8 cellular contexts compared by ENCODE assay signal in genomic region chr4:106369456-106370060, GRCh38. TPM values are rescaled to one million over a fixed set of nuclear protein-coding genes. Genes with fewer than 3 reads are reported as not detected.
A peak's percentile ranks its signal among the peaks of the same experiment; 100 is the strongest.
DNase-seq lines count a peak whose midpoint lies in the region; ATAC-seq, FAIRE-seq and TF ChIP-seq lines count a peak whose summit lies in the region.

No MANE protein-coding gene starts in this region.

- 8% methylated on average over 6 of the region's 6 CpGs for WGBS in K562 (ENCODE audit: insufficient coverage, low coverage, missing lambda C conversion rate)
- WGBS in upper lobe of left lung, 2 donors = 20 to 21% methylated on average over 6 of the region's 6 CpGs

- TF ChIP-seq POLR2A in K562 (conservative IDR thresholded peaks at IDR 0.05) (no peak), upper lobe of left lung (IDR thresholded peaks at IDR 0.05) (no peak)

- H3K9ac ChIP-seq in K562 (ENCODE audit: insufficient read depth in 1 of 2, low read depth in 2 of 2, low read length in 2 of 2) = no peak overlapping the region

- peaks cover 0 to 2% (median 0%) of the 10 kb centered on the region in 3 donors for H3K27me3 Mint-ChIP-seq in CD14-positive monocyte (ENCODE audit: low read depth in 3 of 3)

- H4K20me1 ChIP-seq in K562 (replicated peaks; ENCODE audit: control insufficient read depth, insufficient read depth, low read length) = no peaks in the 10 kb centered on the region

- H3K4me1 ChIP-seq in K562 (replicated peaks in 1 of 2; ENCODE audit: control insufficient read depth in 2 of 2, insufficient read depth in 2 of 2, low read length in 2 of 2) = no peaks in the 10 kb centered on the region
- H3K4me1 ChIP-seq in upper lobe of left lung = peaks cover 3 to 10% (median 6%) of the 10 kb centered on the region in 4 donors

- TF ChIP-seq CTCF in CD14-positive monocyte (IDR thresholded peaks at IDR 0.05) (peak; percentile 72), GM12874 (IDR thresholded peaks at IDR 0.05; ENCODE audit: insufficient read depth, low read depth, low read length) (peak; percentile 45; the same call in 1 of the 2 replicates), K562 (IDR thresholded peaks at IDR 0.05 in 2 of 3, conservative IDR thresholded peaks at IDR 0.05 in 1 of 3; ENCODE audit: insufficient read depth in 2 of 3, low read depth in 1 of 3, low read length in 3 of 3) (peak; percentile 63 to 71 (median 63)), upper lobe of left lung (IDR thresholded peaks at IDR 0.05) (peak; percentile 30 to 60 (median 48))

- H3K4me3 ChIP-seq in K562 (no peak overlapping the region), upper lobe of left lung (no peak overlapping the region)

- H3K27ac Mint-ChIP-seq in CD14-positive monocyte = no peak overlapping the region

- TF ChIP-seq EP300 in K562 (IDR thresholded peaks at IDR 0.05; ENCODE audit: low read length) (no peak), upper lobe of left lung (IDR thresholded peaks at IDR 0.05) (no peak)

- H3K4me1 Mint-ChIP-seq in CD14-positive monocyte = peaks cover 21% of the 10 kb centered on the region

- no peak overlapping the region for H3K4me3 Mint-ChIP-seq in CD14-positive monocyte

- H3K27me3 ChIP-seq in K562 (ENCODE audit: control insufficient read depth in 2 of 2, insufficient read depth in 2 of 2, low read length in 2 of 2) = no peaks in the 10 kb centered on the region
- H3K27me3 ChIP-seq in upper lobe of left lung = no peaks in the 10 kb centered on the region

- H3K9me3 ChIP-seq in K562 (replicated peaks; ENCODE audit: control insufficient read depth, insufficient read depth, low read depth, low read length) (no peaks in the 10 kb centered on the region), upper lobe of left lung (no peaks in the 10 kb centered on the region)

- no TSS peak for BruUV-seq in K562 (replicated peaks; lab: Mats Ljungman, UMichigan)

- ATAC-seq in HG02943 (IDR thresholded peaks at IDR 0.05; ENCODE audit: low read depth, unreplicated experiment) = peak; percentile 80
- peak; percentile 96 for ATAC-seq in K562
- ATAC-seq in upper lobe of left lung (ENCODE audit: low FRiP score in 2 of 2) = peak in 1 of 2 donors; percentile 67

- H3K27ac ChIP-seq in K562 (ENCODE audit: extremely low read depth, low read depth, low read length) = no peak overlapping the region
- H3K27ac ChIP-seq in upper lobe of left lung = no peak overlapping the region

- H3K9me3 Mint-ChIP-seq in CD14-positive monocyte = no peaks in the 10 kb centered on the region

- in situ Hi-C loops in K562 (cut with MboI) = no loop called here

- no peaks in the 10 kb centered on the region for H3K9me1 ChIP-seq in K562 (ENCODE audit: control insufficient read depth, insufficient read depth, low read length)

- H2AFZ ChIP-seq in K562 (ENCODE audit: low read depth, low read length) = peak overlapping the region; percentile 46

- CTCF ChIA-PET in K562 (lab: Yijun Ruan, JAX; ENCODE audit: low intra/inter-chr PET ratio) = interaction anchor here (0.6 to 2.2 kb wide), 2 partner anchors 132 to 532 kb away, joined by 3 to 10 read pairs; no protein-coding TSS in a partner anchor

- H3K4me2 ChIP-seq in K562 (ENCODE audit: insufficient read depth, low read length) = no peak overlapping the region

- H3K36me3 ChIP-seq in K562 (ENCODE audit: control insufficient read depth, insufficient read depth, low read length) = no peaks in the 10 kb centered on the region
- H3K36me3 ChIP-seq in upper lobe of left lung = no peaks in the 10 kb centered on the region

- no peak for DNase-seq in CD14-positive monocyte (ENCODE audit: low spot score)
- DNase-seq in NCI-H226 = peak; percentile 15
- peak; percentile 45 to 79 (median 53) for DNase-seq in K562 (ENCODE audit: extremely low read depth in 1 of 4, low spot score in 3 of 4)
- peak; percentile 81 for DNase-seq in left kidney (ENCODE audit: low read depth, low spot score)
- DNase-seq in upper lobe of left lung = no peak
- no peak for DNase-seq in NCI-H1048 (lab: John Stamatoyannopoulos, UW)

- no peaks in the 10 kb centered on the region for H3K79me2 ChIP-seq in K562 (ENCODE audit: control insufficient read depth, insufficient read depth, low read length)

- FAIRE-seq in K562 (lab: Jason Lieb, UNC) = peak; percentile 83

- POLR2A ChIA-PET in K562 (lab: Yijun Ruan, JAX) = interaction anchor here (0.8 kb wide), 1 partner anchor 16 kb away, joined by 3 read pairs; no protein-coding TSS in a partner anchor

- no peaks in the 10 kb centered on the region for H3K36me3 Mint-ChIP-seq in CD14-positive monocyte

- intact Hi-C loops in CD14-positive monocyte (cut with micrococcal nuclease) (loop anchor here in 1 of 2 donors (10.0 kb wide), 1 partner anchor 455 kb away; no protein-coding TSS in a partner anchor), K562 (cut with micrococcal nuclease) (loop anchor here (2.0 to 10.0 kb wide), 4 partner anchors 102 to 813 kb away; no protein-coding TSS in a partner anchor)

- peak; percentile 56 to 64 for TF ChIP-seq RAD21 in K562 (CRISPR knock-in tag; conservative IDR thresholded peaks at IDR 0.05 in 1 of 2, IDR thresholded peaks at IDR 0.05 in 1 of 2)

TF ChIP-seq in K562, 482 proteins besides CTCF, POLR2A, EP300 and RAD21 (continues in another document):
- TF ChIP-seq SMAD4 (CRISPR knock-in tag; conservative IDR thresholded peaks at IDR 0.05) (no peak), ZBTB7A (IDR thresholded peaks at IDR 0.05; ENCODE audit: borderline replicate concordance, control insufficient read depth, low read depth, low read length) (no peak), EHMT2 (IDR thresholded peaks at IDR 0.05) (peak; percentile 45; the same call in 1 of the 2 replicates), ARID1B (IDR thresholded peaks at IDR 0.05) (0 out of 2 replicates have a peak, but pooled peaks have one; percentile 11), CBFA2T3 (IDR thresholded peaks at IDR 0.05) (peak; percentile 26)

RNA-seq across cellular contexts. Expression of gene GIMD1, which starts 1.0 kb away (rescaled TPM):
- not detected for polyA plus RNA-seq in CD14-positive monocyte
- not detected in 2 replicates for total RNA-seq in K562 (2011; cell fraction: chromatin; rRNA removed; ENCODE audit: low replicate concordance)
- not detected in 2 replicates for total RNA-seq in K562 (2011; cell fraction: nucleolus; rRNA removed)
- total RNA-seq in K562 (2011; cell fraction: nucleoplasm; rRNA removed) = not detected in 2 replicates
- total RNA-seq in K562 (2014; rRNA removed) = not detected in 2 replicates
- not detected in 2 replicates for total RNA-seq in K562 (2014; rRNA removed; fragmentation: Illumina TruSeq; extraction: Trizol)
- not detected in 2 replicates for total RNA-seq in K562 (2015; rRNA removed; fragmentation: Illumina TruSeq; extraction: Trizol)
- not detected in 2 replicates for total RNA-seq in K562 (2021)
- polyA plus RNA-seq in K562 (2011; rRNA removed) = not detected in 2 replicates
- not detected in 2 replicates for polyA plus RNA-seq in K562 (2011; cell fraction: cytosol; rRNA removed)
- polyA plus RNA-seq in K562 (2011; cell fraction: nucleus; rRNA removed) = not detected in 2 replicates
- not detected in 2 replicates for polyA plus RNA-seq in K562 (2012)
- not detected in 2 replicates for polyA plus RNA-seq in K562 (2014; fragmentation: Illumina TruSeq; extraction: Trizol)
- polyA plus RNA-seq in K562 (2014; fragmentation: Nextera tagmentation; extraction: Ambion mirVana) = not detected
- not detected in 2 replicates for polyA plus RNA-seq in K562 (2014; rRNA removed)
- polyA minus RNA-seq in K562 (2011; rRNA and poly(A)+ RNA removed) = not detected in 2 replicates
- polyA minus RNA-seq in K562 (2011; cell fraction: cytosol; rRNA and poly(A)+ RNA removed) = not detected in 2 replicates
- polyA minus RNA-seq in K562 (2011; cell fraction: nucleus; rRNA and poly(A)+ RNA removed) = not detected in 2 replicates
- total RNA-seq in upper lobe of left lung = not detected

RNA-seq across cellular contexts. Expression of gene AIMP1, which starts 53.2 kb away (rescaled TPM):
- polyA plus RNA-seq in CD14-positive monocyte (10 to 100 TPM; 56.1 to 65.6 TPM), K562 (2011; rRNA removed) (43.0 and 59.8 TPM in 2 replicates), K562 (2014; fragmentation: Illumina TruSeq; extraction: Trizol) (74.3 and 89.1 TPM in 2 replicates), K562 (2014; fragmentation: Nextera tagmentation; extraction: Ambion mirVana) (100 to 1,000 TPM; 128 to 141 TPM), K562 (2014; rRNA removed) (60.3 and 60.4 TPM in 2 replicates)
- 5.0 and 25.9 TPM in 2 replicates for total RNA-seq in K562 (2011; cell fraction: chromatin; rRNA removed; ENCODE audit: low replicate concordance)
- 3.0 and 4.1 TPM in 2 replicates for total RNA-seq in K562 (2011; cell fraction: nucleolus; rRNA removed)
- 7.5 and 13.0 TPM in 2 replicates for total RNA-seq in K562 (2011; cell fraction: nucleoplasm; rRNA removed)
- total RNA-seq in K562 (2014; rRNA removed) (28.7 and 39.9 TPM in 2 replicates), K562 (2014; rRNA removed; fragmentation: Illumina TruSeq; extraction: Trizol) (71.5 and 98.0 TPM in 2 replicates), K562 (2015; rRNA removed; fragmentation: Illumina TruSeq; extraction: Trizol) (42.9 and 48.7 TPM in 2 replicates), K562 (2021) (65.9 and 70.1 TPM in 2 replicates), upper lobe of left lung (10 to 100 TPM in 5 of 6 donors, 1 to 10 TPM in 1; 9.4 to 38.5 (median 28.4) TPM)
- 3.7 and 10.7 TPM in 2 replicates for polyA plus RNA-seq in K562 (2011; cell fraction: cytosol; rRNA removed)
- polyA plus RNA-seq in K562 (2011; cell fraction: nucleus; rRNA removed) = 10.3 and 21.6 TPM in 2 replicates
- polyA plus RNA-seq in K562 (2012) = 51.3 and 68.3 TPM in 2 replicates
- 19.7 and 23.7 TPM in 2 replicates for polyA minus RNA-seq in K562 (2011; rRNA and poly(A)+ RNA removed)
- polyA minus RNA-seq in K562 (2011; cell fraction: cytosol; rRNA and poly(A)+ RNA removed) = 13.6 TPM in 2 replicates
- polyA minus RNA-seq in K562 (2011; cell fraction: nucleus; rRNA and poly(A)+ RNA removed) = 5.3 and 9.7 TPM in 2 replicates

RNA-seq across cellular contexts. Expression of gene TBCK, which starts 53.5 kb away (rescaled TPM):
- polyA plus RNA-seq in CD14-positive monocyte (10 to 100 TPM; 12.5 to 14.0 TPM), K562 (2011; rRNA removed) (21.7 and 26.6 TPM in 2 replicates), K562 (2014; fragmentation: Illumina TruSeq; extraction: Trizol) (9.1 and 11.3 TPM in 2 replicates), K562 (2014; fragmentation: Nextera tagmentation; extraction: Ambion mirVana) (10 to 100 TPM in 1 of 2 experiments, 1 to 10 TPM in 1; 5.3 to 11.1 TPM), K562 (2014; rRNA removed) (10.6 and 15.7 TPM in 2 replicates)
- total RNA-seq in K562 (2011; cell fraction: chromatin; rRNA removed; ENCODE audit: low replicate concordance) = 91.7 and 171 TPM in 2 replicates
- total RNA-seq in K562 (2011; cell fraction: nucleolus; rRNA removed) = 55.7 and 67.0 TPM in 2 replicates
- 69.7 and 80.2 TPM in 2 replicates for total RNA-seq in K562 (2011; cell fraction: nucleoplasm; rRNA removed)
- total RNA-seq in K562 (2014; rRNA removed) (16.0 and 16.2 TPM in 2 replicates), K562 (2014; rRNA removed; fragmentation: Illumina TruSeq; extraction: Trizol) (20.9 and 22.4 TPM in 2 replicates), K562 (2015; rRNA removed; fragmentation: Illumina TruSeq; extraction: Trizol) (20.1 and 22.9 TPM in 2 replicates), K562 (2021) (23.8 and 23.9 TPM in 2 replicates), upper lobe of left lung (10 to 100 TPM; 24.8 to 54.5 (median 32.3) TPM)
- 9.0 and 10.9 TPM in 2 replicates for polyA plus RNA-seq in K562 (2011; cell fraction: cytosol; rRNA removed)
- 55.6 and 61.3 TPM in 2 replicates for polyA plus RNA-seq in K562 (2011; cell fraction: nucleus; rRNA removed)
- 9.5 and 10.2 TPM in 2 replicates for polyA plus RNA-seq in K562 (2012)
- 66.3 and 82.8 TPM in 2 replicates for polyA minus RNA-seq in K562 (2011; rRNA and poly(A)+ RNA removed)
- 11.5 and 12.3 TPM in 2 replicates for polyA minus RNA-seq in K562 (2011; cell fraction: cytosol; rRNA and poly(A)+ RNA removed)
- 160 and 215 TPM in 2 replicates for polyA minus RNA-seq in K562 (2011; cell fraction: nucleus; rRNA and poly(A)+ RNA removed)

Comparison
In these comparisons a context has a peak if more than half of its experiments do, and no peak if none do; other contexts are left out.
1. DNase-seq: peak in NCI-H226 (single experiment), K562 (4 of 4) and left kidney (single experiment); none in CD14-positive monocyte (single experiment), upper lobe of left lung (0 of 2) and NCI-H1048 (single experiment).
2. Peak in every context shown above with its lines, with median percentiles within 50 percentile points of each other: CTCF ChIP-seq.